24 cellular contexts compared by ENCODE assay signal in genomic region chr3:148756306-148756705, GRCh38. TPM values are rescaled to one million over a fixed set of nuclear protein-coding genes. Genes with fewer than 3 reads are reported as not detected.
"Had no signal": no experiment of that assay in that cellular context is flagged by ENCODE, and none has a peak within 500 bp of the region (broad histone marks: within the 10 kb centered on the region; RNA-seq: fewer than 3 reads in every experiment).

No MANE protein-coding gene starts in this region.

- H3K9me3 ChIP-seq: esophagus squamous epithelium, gastroesophageal sphincter, upper lobe of left lung had no signal

- H3K27me3 ChIP-seq: esophagus squamous epithelium, gastroesophageal sphincter, heart left ventricle, upper lobe of left lung had no signal

- H2AFZ ChIP-seq: parathyroid adenoma had no signal

- H3K36me3 ChIP-seq: esophagus squamous epithelium, gastroesophageal sphincter, heart left ventricle, upper lobe of left lung, WERI-Rb-1 had no signal

- H3K4me1 ChIP-seq: esophagus squamous epithelium, gastroesophageal sphincter, parathyroid adenoma had no signal

- DNase-seq: activated CD4-positive, alpha-beta T cell treated with anti-CD3 and anti-CD28 coated beads, Interleukin-2, amount 10 ng/mL, durations not matched to agents 7 days and 5 days; activated CD4-positive, CD25-positive, alpha-beta regulatory T cell treated with anti-CD3 and anti-CD28 coated beads, Interleukin-2, amount 50 U/mL, for 72 hours; activated CD8-positive, alpha-beta memory T cell treated with anti-CD3 and anti-CD28 coated beads, Interleukin-2, amount 10 ng/mL, durations not matched to agents 7 days and 5 days; activated CD8-positive, alpha-beta T cell treated with anti-CD3 and anti-CD28 coated beads for 36 hours; activated gamma-delta T cell; activated naive CD4-positive, alpha-beta T cell treated with anti-CD3 and anti-CD28 coated beads, Interleukin-2, amount 50 U/mL, for 16 hours; activated naive CD8-positive, alpha-beta T cell treated with anti-CD3 and anti-CD28 coated beads, Interleukin-2, amount 50 U/mL, for 24 hours; cortex of kidney; endodermal cell; esophagus squamous epithelium; heart left ventricle; left cardiac atrium; nucleus accumbens; right cardiac atrium; stimulated activated CD4-positive, alpha-beta T cell treated with anti-CD3 and anti-CD28 coated beads, Interleukin-4, amount 100 ng/mL, for 4 hours; stimulated activated naive CD8-positive, alpha-beta T cell treated with anti-CD3 and anti-CD28 coated beads, Interleukin-15, Interleukin-2, amounts not matched to agents 100 U/mL and 50 U/mL, for 24 hours; upper lobe of left lung had no signal

- H3K9ac ChIP-seq: parathyroid adenoma had no signal

- H3K4me3 ChIP-seq: esophagus squamous epithelium, gastroesophageal sphincter, heart left ventricle, upper lobe of left lung had no signal

- ATAC-seq: activated CD8-positive, alpha-beta memory T cell treated with anti-CD3 and anti-CD28 coated beads, Interleukin-2, amount 10 ng/mL, durations not matched to agents 7 days and 5 days; activated CD8-positive, alpha-beta T cell treated with anti-CD3 and anti-CD28 coated beads for 36 hours; activated naive CD8-positive, alpha-beta T cell treated with anti-CD3 and anti-CD28 coated beads, Interleukin-2, amount 50 U/mL, for 24 hours; gastroesophageal sphincter; heart left ventricle; left cardiac atrium; right cardiac atrium; stimulated activated naive CD8-positive, alpha-beta T cell treated with anti-CD3 and anti-CD28 coated beads, Interleukin-15, Interleukin-2, amounts not matched to agents 100 U/mL and 50 U/mL, for 24 hours had no signal

- FAIRE-seq: islet of Langerhans, TTC549 had no signal

- H3K79me2 ChIP-seq: parathyroid adenoma had no signal

- H3K27ac ChIP-seq: esophagus squamous epithelium, gastroesophageal sphincter, heart left ventricle, parathyroid adenoma, upper lobe of left lung, WERI-Rb-1 had no signal

RNA-seq across cellular contexts. Expression of gene AGTR1, which starts 58.6 kb away (rescaled TPM):
- total RNA-seq: activated CD4-positive, alpha-beta T cell treated with anti-CD3 and anti-CD28 coated beads, Interleukin-2, amount 10 ng/mL, durations not matched to agents 7 days and 5 days; activated CD8-positive, alpha-beta memory T cell treated with anti-CD3 and anti-CD28 coated beads, Interleukin-2, amount 10 ng/mL, durations not matched to agents 7 days and 5 days; activated CD8-positive, alpha-beta T cell treated with anti-CD3 and anti-CD28 coated beads for 36 hours; activated T-helper 1 cell treated with anti-CD3 and anti-CD28 coated beads, Interleukin-12 subunit alpha, Interleukin-12 subunit beta, Interleukin-2, Interleukin-4 antibody, amounts not matched to agents 30 ng/mL and 10 ng/mL and 1 ng/mL, durations not matched to agents 14 hours and 24 hours and 36 hours; pulmonary artery endothelial cell had no signal
